ENCODE assay signal across 1 cellular context in genomic region chr15:76991048-76991447, GRCh38.
TF ChIP-seq lines count a peak whose summit lies in the region.

No MANE protein-coding gene starts in this region.

TF ChIP-seq in SK-N-SH, 30 proteins besides CTCF, POLR2A, EP300 and RAD21 (continued from another document):
- TF ChIP-seq ZBTB33 (IDR thresholded peaks at IDR 0.05; ENCODE audit: borderline replicate concordance, low read depth) (no peak), REST (IDR thresholded peaks at IDR 0.05; ENCODE audit: low read depth, low read length) (no peak), EZH2phosphoT487 (IDR thresholded peaks at IDR 0.05; ENCODE audit: borderline replicate concordance, low read depth) (no peak), JUND (IDR thresholded peaks at IDR 0.05) (no peak)
